In the genomic region with DNA sequence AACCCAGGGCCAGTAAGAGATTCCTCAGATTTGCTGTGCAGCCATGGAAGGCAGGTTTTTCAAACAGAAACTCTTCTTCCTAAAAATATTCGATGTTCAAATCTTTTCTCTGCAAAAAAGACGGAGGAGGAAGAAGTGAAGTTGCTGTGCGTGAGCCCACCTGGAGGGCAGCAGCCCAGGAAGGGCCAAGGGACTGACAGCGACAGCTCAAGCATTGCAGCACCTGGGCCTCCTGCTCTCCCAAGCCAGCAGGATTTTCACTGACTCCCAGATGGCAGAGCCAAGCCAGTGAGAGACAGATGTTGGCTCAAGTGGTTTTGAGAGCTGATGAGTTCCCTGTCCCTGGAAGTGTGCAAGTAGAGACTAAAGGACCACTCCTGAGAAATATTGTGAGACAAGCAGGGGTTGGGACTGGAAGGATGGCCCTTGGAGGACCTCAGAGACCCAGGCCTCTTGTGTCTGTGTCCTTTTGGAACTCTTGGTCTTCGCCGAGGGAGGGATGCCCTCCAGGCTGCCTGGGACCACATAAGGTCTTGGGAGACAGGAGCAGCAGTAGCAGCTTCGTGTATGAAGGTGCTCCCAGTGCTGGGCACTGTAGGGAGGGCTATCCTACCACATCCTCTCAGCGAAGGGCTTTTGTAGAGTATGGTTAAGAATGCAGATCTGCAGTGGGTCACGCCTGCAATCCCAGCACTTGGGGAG, we compare ENCODE assay signal across 1 cellular context.
TF ChIP-seq lines count a peak whose summit lies in the region.

No MANE protein-coding gene starts in this region.

TF ChIP-seq in HepG2, 621 proteins besides CTCF, POLR2A, EP300 and RAD21:
- no peak for TF ChIP-seq ARNT (IDR thresholded peaks at IDR 0.05)
- peak; percentile 1; the same call in 1 of the 2 replicates for TF ChIP-seq ZFY (CRISPR knock-in tag; IDR thresholded peaks at IDR 0.05)
- TF ChIP-seq, protein P1, sequence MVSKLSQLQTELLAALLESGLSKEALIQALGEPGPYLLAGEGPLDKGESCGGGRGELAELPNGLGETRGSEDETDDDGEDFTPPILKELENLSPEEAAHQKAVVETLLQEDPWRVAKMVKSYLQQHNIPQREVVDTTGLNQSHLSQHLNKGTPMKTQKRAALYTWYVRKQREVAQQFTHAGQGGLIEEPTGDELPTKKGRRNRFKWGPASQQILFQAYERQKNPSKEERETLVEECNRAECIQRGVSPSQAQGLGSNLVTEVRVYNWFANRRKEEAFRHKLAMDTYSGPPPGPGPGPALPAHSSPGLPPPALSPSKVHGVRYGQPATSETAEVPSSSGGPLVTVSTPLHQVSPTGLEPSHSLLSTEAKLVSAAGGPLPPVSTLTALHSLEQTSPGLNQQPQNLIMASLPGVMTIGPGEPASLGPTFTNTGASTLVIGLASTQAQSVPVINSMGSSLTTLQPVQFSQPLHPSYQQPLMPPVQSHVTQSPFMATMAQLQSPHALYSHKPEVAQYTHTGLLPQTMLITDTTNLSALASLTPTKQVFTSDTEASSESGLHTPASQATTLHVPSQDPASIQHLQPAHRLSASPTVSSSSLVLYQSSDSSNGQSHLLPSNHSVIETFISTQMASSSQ (IDR thresholded peaks at IDR 0.05; ENCODE audit: low read depth), result no peak
- TF ChIP-seq, protein P1 (CRISPR knock-in tag; IDR thresholded peaks at IDR 0.05; ENCODE audit: borderline replicate concordance), result no peak
- no peak for TF ChIP-seq ZNF646 (CRISPR knock-in tag; IDR thresholded peaks at IDR 0.05)
- no peak for TF ChIP-seq MYNN (CRISPR knock-in tag; IDR thresholded peaks at IDR 0.05; ENCODE audit: low read depth)
- no peak for TF ChIP-seq ZNF746 (CRISPR knock-in tag; IDR thresholded peaks at IDR 0.05)
